ENCODE assay signal across 14 cellular contexts in genomic region chr17:45287526-45288264, GRCh38.
DNase-seq lines count a peak whose midpoint lies in the region; FAIRE-seq and TF ChIP-seq lines count a peak whose summit lies in the region.
"Had no signal": no experiment of that assay in that cellular context is flagged by ENCODE, and none has a peak within 500 bp of the region (broad histone marks: within the 10 kb centered on the region; RNA-seq: fewer than 3 reads in every experiment).

No MANE protein-coding gene starts in this region.

- H3K4me1 ChIP-seq in duodenal mucosa (ENCODE audit: control insufficient read depth in 1 of 2, insufficient read depth in 2 of 2, low read length in 2 of 2), result peaks cover 55 to 56% of the 10 kb centered on the region in 2 donors
- H3K4me1 ChIP-seq in rectal smooth muscle tissue (ENCODE audit: control insufficient read depth, insufficient read depth, low read length), result peaks cover 85% of the 10 kb centered on the region
- H3K4me1 ChIP-seq in effector memory CD4-positive, alpha-beta T cell (ENCODE audit: control insufficient read depth, insufficient read depth, low read length, poor library complexity, severe bottlenecking), result no peaks in the 10 kb centered on the region

- H3K9me3 ChIP-seq in duodenal mucosa (ENCODE audit: control insufficient read depth in 1 of 2, low read length in 2 of 2), result no peaks in the 10 kb centered on the region
- H3K9me3 ChIP-seq in effector memory CD4-positive, alpha-beta T cell (ENCODE audit: control insufficient read depth, low read length), result no peaks in the 10 kb centered on the region
- H3K9me3 ChIP-seq: MG63 had no signal

- H3K27me3 ChIP-seq in duodenal mucosa (ENCODE audit: control insufficient read depth in 1 of 2, insufficient read depth in 2 of 2, low read length in 2 of 2) (no peaks in the 10 kb centered on the region), rectal smooth muscle tissue (ENCODE audit: control insufficient read depth, insufficient read depth, low read length) (no peaks in the 10 kb centered on the region)
- H3K27me3 ChIP-seq in effector memory CD4-positive, alpha-beta T cell (replicated peaks; ENCODE audit: control insufficient read depth, insufficient read depth, low read length, poor library complexity, severe bottlenecking), result no peaks in the 10 kb centered on the region
- H3K27me3 ChIP-seq: MG63 had no signal

- no peak for TF ChIP-seq POLR2A in H54 (IDR thresholded peaks at IDR 0.05; ENCODE audit: low read depth, low read length)

- peaks cover 48 to 72% of the 10 kb centered on the region in 2 donors for H3K36me3 ChIP-seq in duodenal mucosa (ENCODE audit: control insufficient read depth in 1 of 2, insufficient read depth in 2 of 2, low read length in 2 of 2)
- H3K36me3 ChIP-seq in rectal smooth muscle tissue (ENCODE audit: control insufficient read depth, insufficient read depth, low read length), result peaks cover 56% of the 10 kb centered on the region
- H3K36me3 ChIP-seq in effector memory CD4-positive, alpha-beta T cell (ENCODE audit: control insufficient read depth, insufficient read depth, low read length), result peaks cover 74% of the 10 kb centered on the region

- peak overlapping the region in 1 of 2 donors; percentile 19 for H3K9ac ChIP-seq in duodenal mucosa (ENCODE audit: low read depth in 1 of 2, low read length in 2 of 2)
- peak overlapping the region; percentile 16 for H3K9ac ChIP-seq in rectal smooth muscle tissue (ENCODE audit: low read length)

- H3K4me3 ChIP-seq in duodenal mucosa (ENCODE audit: low read depth in 1 of 2, low read length in 2 of 2) (no peak overlapping the region), rectal smooth muscle tissue (ENCODE audit: low read length) (peak overlapping the region; percentile 2)
- H3K4me3 ChIP-seq in effector memory CD4-positive, alpha-beta T cell (ENCODE audit: insufficient read depth, low read depth, low read length, poor library complexity, severe bottlenecking), result no peak overlapping the region
- H3K4me3 ChIP-seq: MG63 had no signal

- no peak for FAIRE-seq in H54 (lab: Jason Lieb, UNC)
- FAIRE-seq: A204.1 had no signal

- peak; percentile 31 for DNase-seq in NCI-H2107 (lab: John Stamatoyannopoulos, UW)
- no peak for DNase-seq in NCI-H2107 treated with DMSO at 0.1 percent for 48 hours (lab: John Stamatoyannopoulos, UW; ENCODE audit: unreplicated experiment)
- DNase-seq in NCI-H2171 treated with DMSO at 0.1 percent for 48 hours (lab: John Stamatoyannopoulos, UW), result peak; percentile 84
- DNase-seq in effector memory CD4-positive, alpha-beta T cell, result no peak
- no peak for DNase-seq in amniotic stem cell (lab: John Stamatoyannopoulos, UW)
- no peak for DNase-seq in H54 (ENCODE audit: insufficient read length, low spot score)
- DNase-seq: activated gamma-delta T cell, GF-D8, GOT3, MG63 had no signal

- H3K27ac ChIP-seq in duodenal mucosa (ENCODE audit: low read depth, low read length) (peak overlapping the region; percentile 2), rectal smooth muscle tissue (ENCODE audit: low read depth, low read length) (peak overlapping the region; percentile 92)
- no peak overlapping the region for H3K27ac ChIP-seq in effector memory CD4-positive, alpha-beta T cell (ENCODE audit: insufficient read depth, low read length, poor library complexity, severe bottlenecking)
- H3K27ac ChIP-seq: VCaP had no signal

Comparison
In these comparisons a context has a peak if more than half of its experiments do, and no peak if none do; other contexts are left out.
1. DNase-seq: peak in NCI-H2107 (single experiment) and NCI-H2171 treated with DMSO at 0.1 percent for 48 hours (single experiment); none in NCI-H2107 treated with DMSO at 0.1 percent for 48 hours (single experiment), effector memory CD4-positive, alpha-beta T cell (0 of 3), amniotic stem cell (single experiment) and H54 (single experiment).